Comparison of ENCODE assay signal across 22 cellular contexts in genomic region chr19:902446-903226, GRCh38. TPM values are rescaled to one million over a fixed set of nuclear protein-coding genes. Genes with fewer than 3 reads are reported as not detected.
"Had no signal": no experiment of that assay in that cellular context is flagged by ENCODE, and none has a peak within 500 bp of the region (broad histone marks: within the 10 kb centered on the region; RNA-seq: fewer than 3 reads in every experiment).

No MANE protein-coding gene starts in this region.

- H3K4me3 Mint-ChIP-seq: nephron progenitor cell had no signal

- H3K27ac Mint-ChIP-seq: nephron progenitor cell had no signal

- H3K27ac ChIP-seq: adrenal gland, left ventricle myocardium inferior, ovary, sigmoid colon, stomach, testis had no signal

- DNase-seq: activated CD4-positive, alpha-beta T cell treated with anti-CD3 and anti-CD28 coated beads, Interleukin-2, amount 50 U/mL, for 1 hour; activated CD4-positive, CD25-positive, alpha-beta regulatory T cell; activated CD8-positive, alpha-beta memory T cell treated with anti-CD3 and anti-CD28 coated beads for 24 hours; activated naive CD4-positive, alpha-beta T cell treated with Interleukin-2 at 50 U/mL for 16 hours; caudate nucleus; hippocampal formation; kidney; left ventricle myocardium inferior; mesenchymal stem cell; sigmoid colon; spleen; stomach; T-helper 2 cell; testis had no signal

- H3K9me3 Mint-ChIP-seq: nephron progenitor cell had no signal

- H3K27me3 ChIP-seq: adrenal gland, ovary, sigmoid colon, spleen, stomach, testis had no signal

- H3K4me3 ChIP-seq: adrenal gland, left ventricle myocardium inferior, ovary, sigmoid colon, spleen, testis had no signal

- ATAC-seq: esophagus mucosa had no signal

- FAIRE-seq: colon, endometrium, kidney, TTC549 had no signal

- H3K36me3 ChIP-seq: adrenal gland, ovary had no signal

- H3K9me3 ChIP-seq: adrenal gland, left ventricle myocardium inferior, ovary, sigmoid colon, spleen, stomach, testis had no signal

- H3K4me1 ChIP-seq: left ventricle myocardium inferior, sigmoid colon, testis had no signal

RNA-seq across cellular contexts. Expression of gene RNU6-9, which starts 9.4 kb away (rescaled TPM):
- total RNA-seq: adrenal gland, esophagus mucosa, kidney, left ventricle myocardium inferior, ovary, sigmoid colon, spleen, stomach, testis, urinary bladder had no signal
- polyA plus RNA-seq: adrenal gland, ovary, sigmoid colon, spleen, stomach, urinary bladder had no signal

RNA-seq across cellular contexts. Expression of gene KISS1R, which starts 14.5 kb away (rescaled TPM):
- total RNA-seq: esophagus mucosa, left ventricle myocardium inferior, sigmoid colon, stomach, testis, urinary bladder had no signal
- polyA plus RNA-seq: adrenal gland, ovary, stomach had no signal
